Comparison of ENCODE assay signal across 31 cellular contexts in the genomic region with DNA sequence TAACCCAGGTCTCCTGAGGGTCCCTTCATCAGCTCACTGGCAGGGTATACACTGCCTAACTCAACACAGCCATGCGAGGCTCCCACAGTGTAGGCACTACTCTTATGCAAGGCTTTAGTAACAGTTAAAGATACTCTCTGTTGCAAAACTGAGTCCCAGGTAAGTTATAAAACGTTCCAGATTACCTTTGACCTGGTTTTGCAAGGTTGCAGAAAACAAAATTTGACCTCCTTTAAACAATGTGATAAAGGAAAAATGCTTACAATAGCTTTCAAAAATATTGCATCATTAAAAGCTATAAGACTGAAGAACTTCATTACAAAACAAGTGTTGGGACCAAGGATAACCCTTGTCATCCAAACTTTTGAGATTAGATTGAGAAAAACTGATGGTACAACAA. TPM values are rescaled to one million over a fixed set of nuclear protein-coding genes. Genes with fewer than 3 reads are reported as not detected.
"Had no signal": no experiment of that assay in that cellular context is flagged by ENCODE, and none has a peak within 500 bp of the region (broad histone marks: within the 10 kb centered on the region; RNA-seq: fewer than 3 reads in every experiment).

No MANE protein-coding gene starts in this region.

- H3K9me3 Mint-ChIP-seq: activated B cell treated with CpG ODN at 0.5 μM for 24 hours; activated naive CD4-positive, alpha-beta T cell treated with anti-CD3 and anti-CD28 coated beads for 36 hours; activated T-helper 17 cell treated with anti-CD3 and anti-CD28 coated beads, Interleukin-2, amount 50 U/mL, for 72 hours; IgD-negative memory B cell; T-helper 1 cell treated with Interleukin-12 subunit alpha and Interleukin-12 subunit beta and Interleukin-4 antibody, amounts not matched to agents 30 μg/mL and 1 μg/mL, for 36 hours had no signal

- H3K27ac ChIP-seq: brain microvascular endothelial cell, cardiac muscle cell, KMS-11 had no signal

- DNase-seq: activated B cell treated with CpG ODN at 0.5 μM for 24 hours; activated CD4-positive, alpha-beta T cell treated with anti-CD3 and anti-CD28 coated beads for 1 hour; activated CD4-positive, alpha-beta T cell treated with anti-CD3 and anti-CD28 coated beads, Interleukin-2, amount 50 U/mL, for 1 hour; activated CD8-positive, alpha-beta memory T cell treated with anti-CD3 and anti-CD28 coated beads, Interleukin-2, amount 50 U/mL, for 48 hours; activated CD8-positive, alpha-beta T cell treated with anti-CD3 and anti-CD28 coated beads, Interleukin-2, amount 10 ng/mL, durations not matched to agents 7 days and 5 days; activated gamma-delta T cell; activated naive CD4-positive, alpha-beta T cell treated with anti-CD3 and anti-CD28 coated beads for 36 hours; activated T-cell treated with anti-CD3 and anti-CD28 coated beads, Interleukin-2, amount 50 U/mL, for 1 hour; amygdala; brain microvascular endothelial cell; cerebellar nuclear complex; NCI-H1092; NCI-H1417; NCI-H2029; NCI-H2107; NCI-H345; NCI-H510A; NCI-H526 treated with DMSO at 0.1 percent for 48 hours; NCI-H82; RPMI8226; SHP77; T1000 had no signal

- H3K9ac ChIP-seq: KMS-11 had no signal

- H3K4me2 ChIP-seq: KMS-11 had no signal

- H3K4me3 ChIP-seq: cardiac muscle cell had no signal

- ATAC-seq: activated CD8-positive, alpha-beta T cell treated with anti-CD3 and anti-CD28 coated beads, Interleukin-2, amount 10 ng/mL, durations not matched to agents 7 days and 5 days; activated T-helper 17 cell treated with anti-CD3 and anti-CD28 coated beads, Interleukin-2, amount 50 U/mL, for 72 hours; Panc1 had no signal

- H3K4me3 Mint-ChIP-seq: activated B cell treated with CpG ODN at 0.5 μM for 24 hours; activated CD8-positive, alpha-beta T cell treated with anti-CD3 and anti-CD28 coated beads, Interleukin-2, amount 10 ng/mL, durations not matched to agents 7 days and 5 days; activated naive CD4-positive, alpha-beta T cell treated with anti-CD3 and anti-CD28 coated beads for 36 hours; activated naive CD8-positive, alpha-beta T cell; activated T-helper 17 cell treated with anti-CD3 and anti-CD28 coated beads, Interleukin-2, amount 50 U/mL, for 72 hours; IgD-negative memory B cell; T-helper 1 cell treated with Interleukin-12 subunit alpha and Interleukin-12 subunit beta and Interleukin-4 antibody, amounts not matched to agents 30 μg/mL and 1 μg/mL, for 36 hours had no signal

- H3K27ac Mint-ChIP-seq: activated B cell treated with CpG ODN at 0.5 μM for 24 hours; activated CD8-positive, alpha-beta T cell treated with anti-CD3 and anti-CD28 coated beads, Interleukin-2, amount 10 ng/mL, durations not matched to agents 7 days and 5 days; activated naive CD4-positive, alpha-beta T cell treated with anti-CD3 and anti-CD28 coated beads for 36 hours; activated naive CD8-positive, alpha-beta T cell; activated T-helper 17 cell treated with anti-CD3 and anti-CD28 coated beads, Interleukin-2, amount 50 U/mL, for 72 hours; T-helper 1 cell treated with Interleukin-12 subunit alpha and Interleukin-12 subunit beta and Interleukin-4 antibody, amounts not matched to agents 30 μg/mL and 1 μg/mL, for 36 hours had no signal

- H3K36me3 Mint-ChIP-seq: activated naive CD8-positive, alpha-beta T cell; IgD-negative memory B cell had no signal

- H3K36me3 ChIP-seq: brain microvascular endothelial cell, cardiac muscle cell had no signal

- FAIRE-seq: TTC549 had no signal

RNA-seq across cellular contexts. Expression of a gene that starts 5.5 kb away (rescaled TPM):
- total RNA-seq: cardiac muscle cell, OCI-LY7 had no signal
- polyA plus RNA-seq: cardiac muscle cell had no signal
